8 cellular contexts compared by ENCODE assay signal in the genomic region with DNA sequence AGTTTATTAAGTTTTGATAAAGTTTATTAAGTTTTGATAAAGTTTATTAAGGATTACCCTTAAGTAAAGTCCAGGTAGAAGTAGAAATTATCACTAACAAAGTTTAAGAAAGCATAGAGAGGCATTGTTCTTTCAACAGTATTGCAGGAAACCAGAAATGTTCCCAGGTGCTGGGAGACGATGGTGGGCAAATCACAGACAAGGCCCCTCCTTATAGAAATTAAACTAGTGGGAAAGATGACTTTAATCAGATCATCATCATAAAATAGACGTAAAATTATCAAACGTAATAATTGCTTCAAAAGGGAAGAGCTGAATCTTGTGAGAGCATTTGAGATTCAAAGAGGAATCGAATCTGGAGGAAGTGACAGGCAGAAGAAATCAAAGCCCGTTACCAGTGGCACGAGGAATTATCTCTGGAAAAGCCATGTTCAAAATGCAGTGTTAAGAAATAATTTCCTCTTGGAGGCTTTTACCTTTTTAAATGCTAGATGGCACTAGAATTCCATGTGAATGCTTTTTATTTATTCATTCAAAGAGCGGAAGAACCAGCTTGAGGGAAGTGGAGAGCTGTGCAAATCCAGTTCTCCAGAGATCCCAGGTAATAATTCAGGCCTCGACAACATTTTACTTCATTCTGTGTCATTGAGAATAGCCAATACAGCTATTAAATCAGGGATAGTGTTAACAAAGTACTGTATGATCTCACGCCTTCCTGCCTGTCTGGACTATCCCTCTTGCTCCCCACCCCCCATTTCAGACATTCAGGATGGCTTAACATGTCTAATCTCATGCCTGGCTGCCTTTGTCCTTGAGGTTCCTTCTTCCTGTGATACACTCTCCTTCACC. TPM values are rescaled to one million over a fixed set of nuclear protein-coding genes. Genes with fewer than 3 reads are reported as not detected.
DNase-seq lines count a peak whose midpoint lies in the region; ATAC-seq, FAIRE-seq and TF ChIP-seq lines count a peak whose summit lies in the region.

No MANE protein-coding gene starts in this region.

- peak overlapping the region; percentile 36 for H2AFZ ChIP-seq in endothelial cell of umbilical vein (ENCODE audit: low read depth, low read length)

- H3K4me2 ChIP-seq in endothelial cell of umbilical vein (ENCODE audit: insufficient read depth, low read length): peak overlapping the region; percentile 76

- CTCF ChIA-PET in endothelial cell of umbilical vein (lab: Charles Lee): interaction anchor here (0.6 to 4.7 kb wide), 14 partner anchors 11 to 1056 kb away, joined by 3 to 96 read pairs (median 4); a partner anchor contains a TSS

- no peak for ATAC-seq in GM21737 (IDR thresholded peaks at IDR 0.05; ENCODE audit: unreplicated experiment)
- no peak for ATAC-seq in GM21447 (IDR thresholded peaks at IDR 0.05; ENCODE audit: unreplicated experiment)
- no peak for ATAC-seq in GM18858 (IDR thresholded peaks at IDR 0.05; ENCODE audit: unreplicated experiment)

- no peak for TF ChIP-seq POLR2A in endothelial cell of umbilical vein (IDR thresholded peaks at IDR 0.05; ENCODE audit: low read depth, low read length)

- BruUV-seq in endothelial cell of umbilical vein (replicated peaks; lab: Mats Ljungman, UMichigan): no TSS peak

- TF ChIP-seq CTCF in endothelial cell of umbilical vein (IDR thresholded peaks at IDR 0.05; ENCODE audit: extremely low read depth in 1 of 2, insufficient read depth in 1 of 2, low read depth in 1 of 2, low read length in 2 of 2): peak in 1 of 2 donors; percentile 1

- no peaks in the 10 kb centered on the region for H3K9me3 ChIP-seq in SJCRH30 (replicated peaks)
- no peaks in the 10 kb centered on the region for H3K9me3 ChIP-seq in endothelial cell of umbilical vein (replicated peaks; ENCODE audit: control insufficient read depth, insufficient read depth, low read length)

- DNase-seq in DMS 273 (lab: John Stamatoyannopoulos, UW; ENCODE audit: unreplicated experiment) (peak; percentile 73), SJCRH30 (peak in 1 of 2 experiments; percentile 62), endothelial cell of umbilical vein (ENCODE audit: low read depth, low spot score) (peak; percentile 41), myocyte (ENCODE audit: low read depth) (peak; percentile 56)

- peak overlapping the region; percentile 80 for H3K4me3 ChIP-seq in SJCRH30
- H3K4me3 ChIP-seq in endothelial cell of umbilical vein (replicated peaks in 1 of 3; ENCODE audit: insufficient read depth in 1 of 3, low read depth in 1 of 3, low read length in 3 of 3): peak overlapping the region in 1 of 3 experiments; percentile 58

- H3K27me3 ChIP-seq in SJCRH30 (no peaks in the 10 kb centered on the region), endothelial cell of umbilical vein (ENCODE audit: control insufficient read depth in 2 of 2, insufficient read depth in 2 of 2, low read length in 2 of 2) (peaks cover 0 to 10% of the 10 kb centered on the region in 2 experiments)

- no peaks in the 10 kb centered on the region for H3K9me1 ChIP-seq in endothelial cell of umbilical vein (replicated peaks; ENCODE audit: control insufficient read depth, extremely low read depth, insufficient read depth, low read length)

- H3K27ac ChIP-seq in SJCRH30 (peak overlapping the region; percentile 56; the same call in 1 of the 2 replicates), endothelial cell of umbilical vein (ENCODE audit: insufficient read depth, low read depth, low read length) (peak overlapping the region; percentile 73)

- H3K79me2 ChIP-seq in endothelial cell of umbilical vein (ENCODE audit: control insufficient read depth, insufficient read depth, low read length): peaks cover 19% of the 10 kb centered on the region

- H3K4me1 ChIP-seq in SJCRH30 (peaks cover 20% of the 10 kb centered on the region), endothelial cell of umbilical vein (ENCODE audit: control insufficient read depth, extremely low read depth, insufficient read depth, low read length) (peaks cover 19% of the 10 kb centered on the region)

- peak; percentile 40 for TF ChIP-seq RAD21 in Ishikawa (IDR thresholded peaks at IDR 0.05; ENCODE audit: low read depth)

- no peak for FAIRE-seq in endothelial cell of umbilical vein (lab: Jason Lieb, UNC)

- peak overlapping the region; percentile 74 for H3K9ac ChIP-seq in endothelial cell of umbilical vein (replicated peaks; ENCODE audit: extremely low read depth, insufficient read depth, low read length)

- H3K36me3 ChIP-seq in SJCRH30 (no peaks in the 10 kb centered on the region), endothelial cell of umbilical vein (ENCODE audit: control insufficient read depth in 2 of 2, extremely low read depth in 1 of 2, insufficient read depth in 2 of 2, low read length in 2 of 2) (no peaks in the 10 kb centered on the region)

- TF ChIP-seq EP300 in Ishikawa (IDR thresholded peaks at IDR 0.05; ENCODE audit: borderline replicate concordance): no peak

- POLR2A ChIA-PET in endothelial cell of umbilical vein (lab: Charles Lee): no interaction called here

- H4K20me1 ChIP-seq in endothelial cell of umbilical vein (replicated peaks; ENCODE audit: control insufficient read depth, extremely low read depth, insufficient read depth, low read length): no peaks in the 10 kb centered on the region

- dilution Hi-C loops in endothelial cell of umbilical vein (cut with MboI; ENCODE audit: extremely low pct_ligation_motif_present, low sequenced_read_pairs): no loop called here

- intact Hi-C loops in endothelial cell of umbilical vein (cut with micrococcal nuclease): loop anchor here (1.0 to 2.0 kb wide), 3 partner anchors 43 to 406 kb away; a partner anchor contains a TSS

TF ChIP-seq in Ishikawa, 13 proteins besides CTCF, POLR2A, EP300 and RAD21:
- TF ChIP-seq CREB1 (IDR thresholded peaks at IDR 0.05; ENCODE audit: low read depth) (no peak), TEAD4 (IDR thresholded peaks at IDR 0.05) (no peak)

TF ChIP-seq in endothelial cell of umbilical vein, 7 proteins besides CTCF, POLR2A, EP300 and RAD21:
- TF ChIP-seq FOS (IDR thresholded peaks at IDR 0.05; ENCODE audit: borderline replicate concordance, insufficient read depth, low read length): no peak
- no peak for TF ChIP-seq JUN (IDR thresholded peaks at IDR 0.05; ENCODE audit: borderline replicate concordance, insufficient read depth, insufficient read length, low read depth)
- TF ChIP-seq MYC (IDR thresholded peaks at IDR 0.05; ENCODE audit: low read depth, low read length): no peak
- TF ChIP-seq, protein P1, sequence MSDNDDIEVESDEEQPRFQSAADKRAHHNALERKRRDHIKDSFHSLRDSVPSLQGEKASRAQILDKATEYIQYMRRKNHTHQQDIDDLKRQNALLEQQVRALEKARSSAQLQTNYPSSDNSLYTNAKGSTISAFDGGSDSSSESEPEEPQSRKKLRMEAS (IDR thresholded peaks at IDR 0.05; ENCODE audit: insufficient read depth, insufficient read length): no peak
- TF ChIP-seq EZH2 (IDR thresholded peaks at IDR 0.05; ENCODE audit: borderline replicate concordance, low read depth, low read length, severe bottlenecking): no peak
- TF ChIP-seq POLR2AphosphoS5 (IDR thresholded peaks at IDR 0.05; ENCODE audit: insufficient read depth, low read depth, low read length): no peak
- no peak for TF ChIP-seq GATA2 (IDR thresholded peaks at IDR 0.05; ENCODE audit: insufficient read depth, insufficient read length, low read depth, low read length)

RNA-seq across cellular contexts. Expression of a gene that starts 1.0 kb away (rescaled TPM):
- total RNA-seq in SJCRH30 (2014; rRNA removed; shearing (Covaris generic)): 103 and 107 TPM in 2 replicates
- total RNA-seq in endothelial cell of umbilical vein: 105 and 110 TPM in 2 replicates
- polyA plus RNA-seq in endothelial cell of umbilical vein: 58.3 and 80.7 TPM in 2 replicates
- 74.1 and 81.8 TPM in 2 replicates for polyA plus RNA-seq in endothelial cell of umbilical vein (2011; cell fraction: cytosol; rRNA removed)
- polyA plus RNA-seq in endothelial cell of umbilical vein (2011; cell fraction: nucleus; rRNA removed): 43.5 and 53.7 TPM in 2 replicates
- 159 and 177 TPM in 2 replicates for polyA plus RNA-seq in endothelial cell of umbilical vein (2012)
- polyA minus RNA-seq in endothelial cell of umbilical vein: 61.5 and 64.5 TPM in 2 replicates
- 9.1 TPM for polyA minus RNA-seq in endothelial cell of umbilical vein (2011; cell fraction: cytosol; rRNA and poly(A)+ RNA removed)
- polyA minus RNA-seq in endothelial cell of umbilical vein (2011; cell fraction: nucleus; rRNA and poly(A)+ RNA removed): 13.5 and 13.8 TPM in 2 replicates
- total RNA-seq in myocyte: 59.8 and 70.5 TPM in 2 replicates
- polyA plus RNA-seq in myocyte (2012): 75.1 TPM

RNA-seq across cellular contexts. Expression of a gene that starts 44.5 kb away (rescaled TPM):
- total RNA-seq in SJCRH30 (2014; rRNA removed; shearing (Covaris generic)): not detected in 2 replicates
- total RNA-seq in endothelial cell of umbilical vein: not detected in 2 replicates
- not detected in 2 replicates for polyA plus RNA-seq in endothelial cell of umbilical vein
- not detected in 2 replicates for polyA plus RNA-seq in endothelial cell of umbilical vein (2011; cell fraction: cytosol; rRNA removed)
- polyA plus RNA-seq in endothelial cell of umbilical vein (2011; cell fraction: nucleus; rRNA removed): not detected in 2 replicates
- not detected in 2 replicates for polyA plus RNA-seq in endothelial cell of umbilical vein (2012)
- not detected in 2 replicates for polyA minus RNA-seq in endothelial cell of umbilical vein
- polyA minus RNA-seq in endothelial cell of umbilical vein (2011; cell fraction: cytosol; rRNA and poly(A)+ RNA removed): not detected
- not detected in 2 replicates for polyA minus RNA-seq in endothelial cell of umbilical vein (2011; cell fraction: nucleus; rRNA and poly(A)+ RNA removed)
- 5.4 and 6.8 TPM in 2 replicates for total RNA-seq in myocyte
- polyA plus RNA-seq in myocyte (2012): 1.7 TPM
